In genomic region chr7:101244385-101245146, GRCh38 we compare ENCODE assay signal across 7 cellular contexts. TPM values are rescaled to one million over a fixed set of nuclear protein-coding genes. Genes with fewer than 3 reads are reported as not detected.
DNase-seq lines count a peak whose midpoint lies in the region; ATAC-seq and TF ChIP-seq lines count a peak whose summit lies in the region.

TSS of gene FIS1 (minus strand) at chr7:101245081. CDS start at chr7:101245004, 77 bp downstream.

- peak; percentile 87 for ATAC-seq in GM18505 (IDR thresholded peaks at IDR 0.05; ENCODE audit: unreplicated experiment)
- peak; percentile 87 for ATAC-seq in HG02973 (IDR thresholded peaks at IDR 0.05; ENCODE audit: unreplicated experiment)

- TF ChIP-seq POLR2A in GM18505 (IDR thresholded peaks at IDR 0.05; ENCODE audit: borderline replicate concordance, extremely low read depth, insufficient read depth, insufficient read length) = peak; percentile 86

- H3K27me3 ChIP-seq in hepatocyte = no peaks in the 10 kb centered on the region

- peak within 1 kb of the TSS; percentile 95 for H3K27ac ChIP-seq in hepatocyte

- peaks cover 66% of the 10 kb centered on the region for H3K79me2 ChIP-seq in hepatocyte

- peak within 1 kb of the TSS; percentile 71 for H3K4me3 ChIP-seq in astrocyte of the cerebellum (ENCODE audit: low read depth, low read length)
- H3K4me3 ChIP-seq in hepatocyte = peak within 1 kb of the TSS; percentile 90
- peak within 1 kb of the TSS; percentile 94 for H3K4me3 ChIP-seq in retinal pigment epithelial cell (ENCODE audit: low read length)

- WGBS in hepatocyte (ENCODE audit: low lambda C conversion rate, missing lambda C conversion rate) = under 1% methylated on average over 43 of the region's 45 CpGs

- DNase-seq in NCI-H2029 (lab: John Stamatoyannopoulos, UW) (peak; percentile 90), T-helper 22 cell (ENCODE audit: low read depth) (peak; percentile 88), astrocyte of the cerebellum (ENCODE audit: low read depth) (peak; percentile 66), hepatocyte (ENCODE audit: low spot score) (peak; percentile 98), retinal pigment epithelial cell (ENCODE audit: low read depth) (peak; percentile 65)

- H3K4me1 ChIP-seq in hepatocyte (ENCODE audit: insufficient read depth) = peaks cover 9% of the 10 kb centered on the region

- TF ChIP-seq CTCF in astrocyte of the cerebellum (IDR thresholded peaks at IDR 0.05; ENCODE audit: low read depth, low read length, missing control alignments) = peak; percentile 89
- TF ChIP-seq CTCF in hepatocyte (IDR thresholded peaks at IDR 0.05; ENCODE audit: poor library complexity) = peak; percentile 93
- peak; percentile 73 for TF ChIP-seq CTCF in retinal pigment epithelial cell (conservative IDR thresholded peaks at IDR 0.05; ENCODE audit: low read depth, low read length)

- H3K9me2 ChIP-seq in hepatocyte (replicated peaks; ENCODE audit: insufficient read depth) = no peaks in the 10 kb centered on the region

- no peaks in the 10 kb centered on the region for H3K36me3 ChIP-seq in hepatocyte (replicated peaks; ENCODE audit: insufficient read depth, low read depth)

- H4K20me1 ChIP-seq in hepatocyte (ENCODE audit: insufficient read depth, poor library complexity, severe bottlenecking) = peaks cover 13% of the 10 kb centered on the region

- peak within 1 kb of the TSS; percentile 50 for H2AFZ ChIP-seq in hepatocyte

- H3K4me2 ChIP-seq in hepatocyte = peak within 1 kb of the TSS; percentile 91

- no peaks in the 10 kb centered on the region for H3K9me3 ChIP-seq in hepatocyte (ENCODE audit: low read depth)

- in situ Hi-C loops in astrocyte of the cerebellum (cut with HindIII; ENCODE audit: low sequenced_read_pairs) = no loop called here

RNA-seq across cellular contexts. Expression of gene FIS1, which starts in this region (rescaled TPM):
- total RNA-seq in hepatocyte = 131 and 150 TPM in 2 replicates
- polyA plus RNA-seq in hepatocyte = 193 and 238 TPM in 2 replicates

Comparison
In these comparisons a context has a peak if more than half of its experiments do, and no peak if none do; other contexts are left out.
1. Peak in every context shown above with its lines: DNase-seq, ATAC-seq, H3K4me3 ChIP-seq and H3K27ac ChIP-seq.